1 cellular context compared by ENCODE assay signal in the genomic region with DNA sequence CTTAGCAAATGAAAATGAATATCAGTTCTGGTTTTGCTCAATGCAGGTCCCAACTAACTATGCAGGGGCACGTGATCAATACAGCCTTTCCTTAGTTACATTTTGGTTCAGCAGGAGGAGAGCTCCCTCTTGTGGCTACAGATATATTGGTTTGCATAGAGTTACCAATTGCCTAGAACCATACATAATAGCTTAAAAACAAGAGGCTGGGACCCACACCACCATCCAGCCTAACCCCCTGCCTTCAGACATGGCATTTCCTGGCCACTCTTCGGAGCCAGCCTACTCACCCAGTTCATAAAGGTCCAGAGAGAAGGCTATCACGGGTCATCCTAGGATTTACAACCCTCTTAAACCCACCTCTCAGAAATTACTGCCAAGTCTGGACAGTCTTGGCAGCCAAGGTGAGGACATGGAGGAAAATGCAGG.
TF ChIP-seq lines count a peak whose summit lies in the region.

No MANE protein-coding gene starts in this region.

TF ChIP-seq in HepG2, 621 proteins besides CTCF, POLR2A, EP300 and RAD21 (continued from another document and continues in another):
- TF ChIP-seq, protein P1, sequence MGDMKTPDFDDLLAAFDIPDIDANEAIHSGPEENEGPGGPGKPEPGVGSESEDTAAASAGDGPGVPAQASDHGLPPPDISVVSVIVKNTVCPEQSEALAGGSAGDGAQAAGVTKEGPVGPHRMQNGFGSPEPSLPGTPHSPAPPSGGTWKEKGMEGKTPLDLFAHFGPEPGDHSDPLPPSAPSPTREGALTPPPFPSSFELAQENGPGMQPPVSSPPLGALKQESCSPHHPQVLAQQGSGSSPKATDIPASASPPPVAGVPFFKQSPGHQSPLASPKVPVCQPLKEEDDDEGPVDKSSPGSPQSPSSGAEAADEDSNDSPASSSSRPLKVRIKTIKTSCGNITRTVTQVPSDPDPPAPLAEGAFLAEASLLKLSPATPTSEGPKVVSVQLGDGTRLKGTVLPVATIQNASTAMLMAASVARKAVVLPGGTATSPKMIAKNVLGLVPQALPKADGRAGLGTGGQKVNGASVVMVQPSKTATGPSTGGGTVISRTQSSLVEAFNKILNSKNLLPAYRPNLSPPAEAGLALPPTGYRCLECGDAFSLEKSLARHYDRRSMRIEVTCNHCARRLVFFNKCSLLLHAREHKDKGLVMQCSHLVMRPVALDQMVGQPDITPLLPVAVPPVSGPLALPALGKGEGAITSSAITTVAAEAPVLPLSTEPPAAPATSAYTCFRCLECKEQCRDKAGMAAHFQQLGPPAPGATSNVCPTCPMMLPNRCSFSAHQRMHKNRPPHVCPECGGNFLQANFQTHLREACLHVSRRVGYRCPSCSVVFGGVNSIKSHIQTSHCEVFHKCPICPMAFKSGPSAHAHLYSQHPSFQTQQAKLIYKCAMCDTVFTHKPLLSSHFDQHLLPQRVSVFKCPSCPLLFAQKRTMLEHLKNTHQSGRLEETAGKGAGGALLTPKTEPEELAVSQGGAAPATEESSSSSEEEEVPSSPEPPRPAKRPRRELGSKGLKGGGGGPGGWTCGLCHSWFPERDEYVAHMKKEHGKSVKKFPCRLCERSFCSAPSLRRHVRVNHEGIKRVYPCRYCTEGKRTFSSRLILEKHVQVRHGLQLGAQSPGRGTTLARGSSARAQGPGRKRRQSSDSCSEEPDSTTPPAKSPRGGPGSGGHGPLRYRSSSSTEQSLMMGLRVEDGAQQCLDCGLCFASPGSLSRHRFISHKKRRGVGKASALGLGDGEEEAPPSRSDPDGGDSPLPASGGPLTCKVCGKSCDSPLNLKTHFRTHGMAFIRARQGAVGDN (CRISPR knock-in tag; IDR thresholded peaks at IDR 0.05): no peak
- no peak for TF ChIP-seq ZNF326 (CRISPR knock-in tag; IDR thresholded peaks at IDR 0.05; ENCODE audit: borderline replicate concordance)
- TF ChIP-seq CBX5 (CRISPR knock-in tag; IDR thresholded peaks at IDR 0.05; ENCODE audit: borderline replicate concordance): no peak
- TF ChIP-seq ESRRA (CRISPR knock-in tag; IDR thresholded peaks at IDR 0.05; ENCODE audit: low read depth): no peak
- no peak for TF ChIP-seq ZNF570 (CRISPR knock-in tag; IDR thresholded peaks at IDR 0.05; ENCODE audit: borderline replicate concordance)
- no peak for TF ChIP-seq JARID2 (CRISPR knock-in tag; IDR thresholded peaks at IDR 0.05; ENCODE audit: insufficient replicate concordance)
- TF ChIP-seq, protein P2, sequence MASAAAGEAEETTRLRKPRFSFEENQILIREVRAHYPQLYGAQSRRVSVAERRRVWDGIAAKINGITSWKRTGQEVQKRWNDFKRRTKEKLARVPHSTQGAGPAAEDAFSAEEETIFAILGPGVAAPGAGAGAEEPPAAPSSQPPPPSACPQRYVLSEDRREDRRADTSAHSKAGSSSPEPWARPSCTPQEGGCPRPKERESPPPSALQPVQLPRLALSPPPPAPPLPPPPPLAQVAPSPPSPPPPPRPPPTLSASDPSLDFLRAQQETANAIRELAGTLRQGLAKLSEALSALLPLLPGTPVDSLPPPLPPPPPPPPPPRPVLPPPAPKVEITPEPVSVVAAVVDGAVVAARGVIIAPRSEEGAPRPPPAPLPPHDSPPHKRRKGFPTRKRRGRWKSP (CRISPR knock-in tag; IDR thresholded peaks at IDR 0.05): no peak
- no peak for TF ChIP-seq NFE2 (CRISPR knock-in tag; IDR thresholded peaks at IDR 0.05)
- TF ChIP-seq ZNF773 (CRISPR knock-in tag; IDR thresholded peaks at IDR 0.05; ENCODE audit: borderline replicate concordance): no peak
- no peak for TF ChIP-seq SP140L (CRISPR knock-in tag; IDR thresholded peaks at IDR 0.05; ENCODE audit: borderline replicate concordance)
- no peak for TF ChIP-seq IKZF4 (CRISPR knock-in tag; IDR thresholded peaks at IDR 0.05; ENCODE audit: borderline replicate concordance, low read depth, not compliant biosample characterization)
- TF ChIP-seq RBM22 (optimal IDR thresholded peaks at IDR 0.05; ENCODE audit: low read length): no peak
- 0 out of 2 replicates have a peak, but pooled peaks have one; percentile 50 for TF ChIP-seq ZFP90 (CRISPR knock-in tag; IDR thresholded peaks at IDR 0.05; ENCODE audit: borderline replicate concordance)
- peak; percentile 39 for TF ChIP-seq XRCC5 (optimal IDR thresholded peaks at IDR 0.05; ENCODE audit: low read length)
- TF ChIP-seq, protein P3, sequence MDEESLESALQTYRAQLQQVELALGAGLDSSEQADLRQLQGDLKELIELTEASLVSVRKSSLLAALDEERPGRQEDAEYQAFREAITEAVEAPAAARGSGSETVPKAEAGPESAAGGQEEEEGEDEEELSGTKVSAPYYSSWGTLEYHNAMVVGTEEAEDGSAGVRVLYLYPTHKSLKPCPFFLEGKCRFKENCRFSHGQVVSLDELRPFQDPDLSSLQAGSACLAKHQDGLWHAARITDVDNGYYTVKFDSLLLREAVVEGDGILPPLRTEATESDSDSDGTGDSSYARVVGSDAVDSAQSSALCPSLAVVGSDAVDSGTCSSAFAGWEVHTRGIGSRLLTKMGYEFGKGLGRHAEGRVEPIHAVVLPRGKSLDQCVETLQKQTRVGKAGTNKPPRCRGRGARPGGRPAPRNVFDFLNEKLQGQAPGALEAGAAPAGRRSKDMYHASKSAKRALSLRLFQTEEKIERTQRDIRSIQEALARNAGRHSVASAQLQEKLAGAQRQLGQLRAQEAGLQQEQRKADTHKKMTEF (CRISPR knock-in tag; IDR thresholded peaks at IDR 0.05): 0 out of 2 replicates have a peak, but pooled peaks have one; percentile 25
- TF ChIP-seq RAD51 (IDR thresholded peaks at IDR 0.05; ENCODE audit: borderline replicate concordance): peak; percentile 59; the same call in 1 of the 2 replicates
- TF ChIP-seq, protein P4, sequence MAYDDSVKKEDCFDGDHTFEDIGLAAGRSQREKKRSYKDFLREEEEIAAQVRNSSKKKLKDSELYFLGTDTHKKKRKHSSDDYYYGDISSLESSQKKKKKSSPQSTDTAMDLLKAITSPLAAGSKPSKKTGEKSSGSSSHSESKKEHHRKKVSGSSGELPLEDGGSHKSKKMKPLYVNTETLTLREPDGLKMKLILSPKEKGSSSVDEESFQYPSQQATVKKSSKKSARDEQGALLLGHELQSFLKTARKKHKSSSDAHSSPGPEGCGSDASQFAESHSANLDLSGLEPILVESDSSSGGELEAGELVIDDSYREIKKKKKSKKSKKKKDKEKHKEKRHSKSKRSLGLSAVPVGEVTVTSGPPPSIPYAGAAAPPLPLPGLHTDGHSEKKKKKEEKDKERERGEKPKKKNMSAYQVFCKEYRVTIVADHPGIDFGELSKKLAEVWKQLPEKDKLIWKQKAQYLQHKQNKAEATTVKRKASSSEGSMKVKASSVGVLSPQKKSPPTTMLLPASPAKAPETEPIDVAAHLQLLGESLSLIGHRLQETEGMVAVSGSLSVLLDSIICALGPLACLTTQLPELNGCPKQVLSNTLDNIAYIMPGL (CRISPR knock-in tag; IDR thresholded peaks at IDR 0.05; ENCODE audit: borderline replicate concordance in 1 of 2, low read depth in 1 of 2): peak in 1 of 2 experiments; percentile 75; a peak in 1 of 4 replicates
- no peak for TF ChIP-seq GTF3A (CRISPR knock-in tag; conservative IDR thresholded peaks at IDR 0.05)
- TF ChIP-seq, protein P5, sequence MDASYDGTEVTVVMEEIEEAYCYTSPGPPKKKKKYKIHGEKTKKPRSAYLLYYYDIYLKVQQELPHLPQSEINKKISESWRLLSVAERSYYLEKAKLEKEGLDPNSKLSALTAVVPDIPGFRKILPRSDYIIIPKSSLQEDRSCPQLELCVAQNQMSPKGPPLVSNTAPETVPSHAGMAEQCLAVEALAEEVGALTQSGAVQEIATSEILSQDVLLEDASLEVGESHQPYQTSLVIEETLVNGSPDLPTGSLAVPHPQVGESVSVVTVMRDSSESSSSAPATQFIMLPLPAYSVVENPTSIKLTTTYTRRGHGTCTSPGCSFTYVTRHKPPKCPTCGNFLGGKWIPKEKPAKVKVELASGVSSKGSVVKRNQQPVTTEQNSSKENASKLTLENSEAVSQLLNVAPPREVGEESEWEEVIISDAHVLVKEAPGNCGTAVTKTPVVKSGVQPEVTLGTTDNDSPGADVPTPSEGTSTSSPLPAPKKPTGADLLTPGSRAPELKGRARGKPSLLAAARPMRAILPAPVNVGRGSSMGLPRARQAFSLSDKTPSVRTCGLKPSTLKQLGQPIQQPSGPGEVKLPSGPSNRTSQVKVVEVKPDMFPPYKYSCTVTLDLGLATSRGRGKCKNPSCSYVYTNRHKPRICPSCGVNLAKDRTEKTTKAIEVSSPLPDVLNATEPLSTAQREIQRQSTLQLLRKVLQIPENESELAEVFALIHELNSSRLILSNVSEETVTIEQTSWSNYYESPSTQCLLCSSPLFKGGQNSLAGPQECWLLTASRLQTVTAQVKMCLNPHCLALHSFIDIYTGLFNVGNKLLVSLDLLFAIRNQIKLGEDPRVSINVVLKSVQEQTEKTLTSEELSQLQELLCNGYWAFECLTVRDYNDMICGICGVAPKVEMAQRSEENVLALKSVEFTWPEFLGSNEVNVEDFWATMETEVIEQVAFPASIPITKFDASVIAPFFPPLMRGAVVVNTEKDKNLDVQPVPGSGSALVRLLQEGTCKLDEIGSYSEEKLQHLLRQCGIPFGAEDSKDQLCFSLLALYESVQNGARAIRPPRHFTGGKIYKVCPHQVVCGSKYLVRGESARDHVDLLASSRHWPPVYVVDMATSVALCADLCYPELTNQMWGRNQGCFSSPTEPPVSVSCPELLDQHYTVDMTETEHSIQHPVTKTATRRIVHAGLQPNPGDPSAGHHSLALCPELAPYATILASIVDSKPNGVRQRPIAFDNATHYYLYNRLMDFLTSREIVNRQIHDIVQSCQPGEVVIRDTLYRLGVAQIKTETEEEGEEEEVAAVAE (CRISPR knock-in tag; IDR thresholded peaks at IDR 0.05; ENCODE audit: borderline replicate concordance): no peak
- no peak for TF ChIP-seq RXRB (CRISPR knock-in tag; IDR thresholded peaks at IDR 0.05; ENCODE audit: borderline replicate concordance)
- no peak for TF ChIP-seq ZNF33A (CRISPR knock-in tag; IDR thresholded peaks at IDR 0.05; ENCODE audit: borderline replicate concordance)
- no peak for TF ChIP-seq PCBP1 (IDR thresholded peaks at IDR 0.05; ENCODE audit: borderline replicate concordance, low read depth, low read length)
- TF ChIP-seq, protein P6, sequence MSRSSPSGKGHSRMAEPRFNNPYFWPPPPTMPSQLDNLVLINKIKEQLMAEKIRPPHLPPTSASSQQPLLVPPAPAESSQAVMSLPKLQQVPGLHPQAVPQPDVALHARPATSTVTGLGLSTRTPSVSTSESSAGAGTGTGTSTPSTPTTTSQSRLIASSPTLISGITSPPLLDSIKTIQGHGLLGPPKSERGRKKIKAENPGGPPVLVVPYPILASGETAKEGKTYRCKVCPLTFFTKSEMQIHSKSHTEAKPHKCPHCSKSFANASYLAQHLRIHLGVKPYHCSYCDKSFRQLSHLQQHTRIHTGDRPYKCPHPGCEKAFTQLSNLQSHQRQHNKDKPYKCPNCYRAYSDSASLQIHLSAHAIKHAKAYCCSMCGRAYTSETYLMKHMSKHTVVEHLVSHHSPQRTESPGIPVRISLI (CRISPR knock-in tag; IDR thresholded peaks at IDR 0.05; ENCODE audit: borderline replicate concordance): no peak
- no peak for TF ChIP-seq SIN3B (IDR thresholded peaks at IDR 0.05; ENCODE audit: low read length)
- TF ChIP-seq ZNF501 (CRISPR knock-in tag; IDR thresholded peaks at IDR 0.05): no peak
- no peak for TF ChIP-seq SALL1 (CRISPR knock-in tag; IDR thresholded peaks at IDR 0.05)
- no peak for TF ChIP-seq ZNF709 (CRISPR knock-in tag; IDR thresholded peaks at IDR 0.05)
- TF ChIP-seq NKX3-1 (CRISPR knock-in tag; IDR thresholded peaks at IDR 0.05): no peak
- TF ChIP-seq ZNF460 (CRISPR knock-in tag; IDR thresholded peaks at IDR 0.05; ENCODE audit: borderline replicate concordance): no peak
- TF ChIP-seq JUNB (CRISPR knock-in tag; IDR thresholded peaks at IDR 0.05; ENCODE audit: borderline replicate concordance): no peak
- TF ChIP-seq ZFP1 (CRISPR knock-in tag; IDR thresholded peaks at IDR 0.05): no peak
- TF ChIP-seq, protein P7, sequence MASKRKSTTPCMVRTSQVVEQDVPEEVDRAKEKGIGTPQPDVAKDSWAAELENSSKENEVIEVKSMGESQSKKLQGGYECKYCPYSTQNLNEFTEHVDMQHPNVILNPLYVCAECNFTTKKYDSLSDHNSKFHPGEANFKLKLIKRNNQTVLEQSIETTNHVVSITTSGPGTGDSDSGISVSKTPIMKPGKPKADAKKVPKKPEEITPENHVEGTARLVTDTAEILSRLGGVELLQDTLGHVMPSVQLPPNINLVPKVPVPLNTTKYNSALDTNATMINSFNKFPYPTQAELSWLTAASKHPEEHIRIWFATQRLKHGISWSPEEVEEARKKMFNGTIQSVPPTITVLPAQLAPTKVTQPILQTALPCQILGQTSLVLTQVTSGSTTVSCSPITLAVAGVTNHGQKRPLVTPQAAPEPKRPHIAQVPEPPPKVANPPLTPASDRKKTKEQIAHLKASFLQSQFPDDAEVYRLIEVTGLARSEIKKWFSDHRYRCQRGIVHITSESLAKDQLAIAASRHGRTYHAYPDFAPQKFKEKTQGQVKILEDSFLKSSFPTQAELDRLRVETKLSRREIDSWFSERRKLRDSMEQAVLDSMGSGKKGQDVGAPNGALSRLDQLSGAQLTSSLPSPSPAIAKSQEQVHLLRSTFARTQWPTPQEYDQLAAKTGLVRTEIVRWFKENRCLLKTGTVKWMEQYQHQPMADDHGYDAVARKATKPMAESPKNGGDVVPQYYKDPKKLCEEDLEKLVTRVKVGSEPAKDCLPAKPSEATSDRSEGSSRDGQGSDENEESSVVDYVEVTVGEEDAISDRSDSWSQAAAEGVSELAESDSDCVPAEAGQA (IDR thresholded peaks at IDR 0.05; ENCODE audit: low read depth): no peak
- TF ChIP-seq, protein P7 (CRISPR knock-in tag; IDR thresholded peaks at IDR 0.05; ENCODE audit: borderline replicate concordance): no peak
- no peak for TF ChIP-seq ZBTB42 (CRISPR knock-in tag; IDR thresholded peaks at IDR 0.05)
- no peak for TF ChIP-seq ZNF343 (CRISPR knock-in tag; IDR thresholded peaks at IDR 0.05)
- no peak for TF ChIP-seq HDAC6 (IDR thresholded peaks at IDR 0.05; ENCODE audit: low read depth, low read length)
- peak; percentile 48 for TF ChIP-seq FOXA3 (CRISPR knock-in tag; IDR thresholded peaks at IDR 0.05)
- no peak for TF ChIP-seq ZMYM3 (CRISPR knock-in tag; IDR thresholded peaks at IDR 0.05)
- TF ChIP-seq STAG1 (CRISPR knock-in tag; IDR thresholded peaks at IDR 0.05): peak; percentile 86
- TF ChIP-seq CCAR2 (optimal IDR thresholded peaks at IDR 0.05; ENCODE audit: low read depth, low read length): no peak
